Comparison of ENCODE assay signal across 14 cellular contexts in the genomic region with DNA sequence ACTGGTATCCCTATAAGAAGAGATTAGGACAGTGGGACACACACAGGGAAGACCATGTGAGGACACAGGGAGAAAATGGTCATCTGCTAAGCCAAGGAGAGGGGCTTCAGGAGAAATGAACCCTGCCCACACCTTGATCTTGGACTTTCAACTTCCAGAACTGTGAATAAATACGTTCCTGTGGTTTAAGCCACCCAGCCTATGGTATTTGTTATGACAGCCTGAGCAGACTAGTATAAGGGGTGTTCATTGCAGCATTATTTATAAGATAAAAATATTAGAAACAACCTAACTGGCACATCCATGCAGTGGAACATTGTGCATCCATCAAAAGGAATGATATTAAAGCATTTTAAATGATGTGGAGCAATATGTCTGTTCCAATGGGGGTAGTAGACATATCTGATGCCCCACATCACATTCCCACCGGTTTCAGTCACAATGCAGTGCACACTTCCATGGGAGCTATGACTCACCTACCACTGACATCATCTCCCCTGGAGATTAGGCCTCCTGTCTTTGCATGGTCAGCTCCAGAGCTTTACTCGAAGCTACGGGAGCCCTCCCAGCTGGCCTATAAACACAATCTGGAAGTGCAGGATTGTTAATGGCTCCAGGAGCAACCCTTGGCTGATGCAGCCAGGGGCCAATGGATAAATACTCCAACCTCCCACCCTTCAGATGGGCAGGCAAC. TPM values are rescaled to one million over a fixed set of nuclear protein-coding genes. Genes with fewer than 3 reads are reported as not detected.
A peak's percentile ranks its signal among the peaks of the same experiment; 100 is the strongest.
DNase-seq lines count a peak whose midpoint lies in the region; ATAC-seq and TF ChIP-seq lines count a peak whose summit lies in the region.
"Had no signal": no experiment of that assay in that cellular context is flagged by ENCODE, and none has a peak within 500 bp of the region (broad histone marks: within the 10 kb centered on the region; RNA-seq: fewer than 3 reads in every experiment).

No MANE protein-coding gene starts in this region.

- H3K27me3 ChIP-seq in testis, result no peaks in the 10 kb centered on the region

- no peak for TF ChIP-seq POLR2A in testis (IDR thresholded peaks at IDR 0.05)

- intact Hi-C loops in testis (cut with DNase I; ENCODE audit: low total_unique reads), result no loop called here

- H3K4me3 ChIP-seq in choroid plexus epithelial cell (ENCODE audit: low read depth, low read length) (no peak overlapping the region), testis (no peak overlapping the region)
- H3K4me3 ChIP-seq: heart right ventricle had no signal

- DNase-seq in Daoy (ENCODE audit: low read depth) (peak; percentile 87), NCI-H460 (ENCODE audit: extremely low read depth, low read depth) (peak; percentile 5), choroid plexus epithelial cell (ENCODE audit: low read depth) (peak; percentile 88), myocyte (ENCODE audit: low read depth) (peak; percentile 60), NCI-H2107 (lab: John Stamatoyannopoulos, UW) (no peak), testis (no peak), UCSD-AML1 (lab: John Stamatoyannopoulos, UW; ENCODE audit: unreplicated experiment) (no peak)
- DNase-seq: GDM1; heart right ventricle; naive B cell; NCI-H2227 treated with DMSO at 0.1 percent for 48 hours; stimulated activated CD4-positive, alpha-beta T cell treated with anti-CD3 and anti-CD28 coated beads, Interleukin-15, amount 100 ng/mL, for 24 hours; stimulated activated naive CD8-positive, alpha-beta T cell treated with anti-CD3 and anti-CD28 coated beads, Interleukin-15, amount 100 ng/mL, for 72 hours had no signal

- no peak overlapping the region for H3K27ac ChIP-seq in testis
- H3K27ac ChIP-seq: heart right ventricle had no signal

- 76 to 79% methylated on average over 4 of the region's 4 CpGs for WGBS in testis, 2 donors

- TF ChIP-seq CTCF in choroid plexus epithelial cell (conservative IDR thresholded peaks at IDR 0.05; ENCODE audit: low read depth, low read length) (no peak), testis (IDR thresholded peaks at IDR 0.05) (no peak)

- H3K9me3 ChIP-seq in testis, result no peaks in the 10 kb centered on the region

- H3K4me1 ChIP-seq in testis, result no peaks in the 10 kb centered on the region

- ATAC-seq in GM19467 (IDR thresholded peaks at IDR 0.05; ENCODE audit: unreplicated experiment), result no peak
- ATAC-seq: stimulated activated naive CD8-positive, alpha-beta T cell treated with anti-CD3 and anti-CD28 coated beads, Interleukin-15, amount 100 ng/mL, for 72 hours had no signal

- H3K36me3 ChIP-seq in testis (ENCODE audit: low read depth, missing control alignments), result no peaks in the 10 kb centered on the region
- H3K36me3 ChIP-seq: heart right ventricle had no signal

RNA-seq across cellular contexts. Expression of a gene that starts 38.9 kb away (rescaled TPM):
- 2.2 and 12.3 TPM in 2 replicates for total RNA-seq in Daoy (2014; rRNA removed; shearing (Covaris generic))
- 0.72 and 0.74 TPM in 2 replicates for total RNA-seq in NCI-H460 (2014; rRNA removed; shearing (Covaris generic))
- polyA plus RNA-seq in NCI-H460 (2014; cell fraction: nucleus; rRNA removed), result 1.3 and 1.9 TPM in 2 replicates
- total RNA-seq in myocyte, result 2.4 and 3.0 TPM in 2 replicates
- polyA plus RNA-seq in myocyte (2012), result 16.4 TPM
- total RNA-seq in testis, result 10 to 100 TPM; 70.6 to 91.5 TPM
- polyA plus RNA-seq in testis (ENCODE audit: insufficient read depth, low read depth, low replicate concordance), result 31.3 TPM

Comparison
In these comparisons a context has a peak if more than half of its experiments do, and no peak if none do; other contexts are left out.
1. DNase-seq: peak in Daoy (single experiment), NCI-H460 (single experiment), choroid plexus epithelial cell (single experiment) and myocyte (single experiment); none in NCI-H2107 (single experiment), testis (single experiment) and UCSD-AML1 (single experiment).